10 cellular contexts compared by ENCODE assay signal in genomic region chr19:13133241-13133870, GRCh38. TPM values are rescaled to one million over a fixed set of nuclear protein-coding genes. Genes with fewer than 3 reads are reported as not detected.
DNase-seq lines count a peak whose midpoint lies in the region; ATAC-seq and TF ChIP-seq lines count a peak whose summit lies in the region.
"Had no signal": no experiment of that assay in that cellular context is flagged by ENCODE, and none has a peak within 500 bp of the region (broad histone marks: within the 10 kb centered on the region; RNA-seq: fewer than 3 reads in every experiment).

No MANE protein-coding gene starts in this region.

- no peak for ATAC-seq in CD4-positive, alpha-beta T cell (ENCODE audit: poor library complexity)
- ATAC-seq in IMR-90 (ENCODE audit: low read depth) = no peak
- no peak for ATAC-seq in natural killer cell treated with Interleukin-12 subunit alpha and Interleukin-12 subunit beta and Interleukin-15 and Interleukin-18, amount 100 ng/mL, for 72 hours
- no peak for ATAC-seq in stimulated activated naive B cell treated with anti-CD40 and anti-IgM and Interleukin-4, amounts not matched to agents 10 μg/mL and 1 μg/mL and 100 μg/mL, for 72 hours (replicated peaks)
- ATAC-seq in GM19463 (IDR thresholded peaks at IDR 0.05; ENCODE audit: unreplicated experiment) = no peak
- ATAC-seq in HG03432 (IDR thresholded peaks at IDR 0.05; ENCODE audit: unreplicated experiment) = no peak
- ATAC-seq: right cardiac atrium had no signal

- H3K4me1 Mint-ChIP-seq in CD4-positive, alpha-beta T cell (ENCODE audit: low read depth) = peaks cover 26% of the 10 kb centered on the region
- H3K4me1 Mint-ChIP-seq in natural killer cell treated with Interleukin-12 subunit alpha and Interleukin-12 subunit beta and Interleukin-15 and Interleukin-18, amount 100 ng/mL, for 72 hours (ENCODE audit: low read depth in 2 of 2) = peaks cover 35 to 44% of the 10 kb centered on the region in 2 donors
- peaks cover 19 to 32% of the 10 kb centered on the region in 2 donors for H3K4me1 Mint-ChIP-seq in stimulated activated naive B cell treated with anti-CD40 and anti-IgM and Interleukin-4, amounts not matched to agents 10 μg/mL and 1 μg/mL and 100 μg/mL, for 72 hours

- peaks cover 21 to 92% of the 10 kb centered on the region in 2 experiments; a peak in 3 of 4 replicates for H3K79me1 ChIP-seq in IMR-90 (ENCODE audit: low read depth in 1 of 2, low read length in 2 of 2)

- H2AK9ac ChIP-seq in IMR-90 (replicated peaks; ENCODE audit: low read depth, low read length, poor library complexity) = peak overlapping the region; percentile 42

- peaks cover 30% of the 10 kb centered on the region for H3K9me1 ChIP-seq in IMR-90 (ENCODE audit: insufficient read depth, low read length)

- H3K27me3 Mint-ChIP-seq in CD4-positive, alpha-beta T cell = no peaks in the 10 kb centered on the region
- no peaks in the 10 kb centered on the region for H3K27me3 Mint-ChIP-seq in natural killer cell treated with Interleukin-12 subunit alpha and Interleukin-12 subunit beta and Interleukin-15 and Interleukin-18, amount 100 ng/mL, for 72 hours
- no peaks in the 10 kb centered on the region for H3K27me3 Mint-ChIP-seq in stimulated activated naive B cell treated with anti-CD40 and anti-IgM and Interleukin-4, amounts not matched to agents 10 μg/mL and 1 μg/mL and 100 μg/mL, for 72 hours

- no peak overlapping the region for H2BK20ac ChIP-seq in IMR-90 (ENCODE audit: low read depth, low read length)

- H3K36me3 Mint-ChIP-seq in CD4-positive, alpha-beta T cell (ENCODE audit: low read depth) = peaks cover 28% of the 10 kb centered on the region
- no peaks in the 10 kb centered on the region for H3K36me3 Mint-ChIP-seq in natural killer cell treated with Interleukin-12 subunit alpha and Interleukin-12 subunit beta and Interleukin-15 and Interleukin-18, amount 100 ng/mL, for 72 hours
- H3K36me3 Mint-ChIP-seq in stimulated activated naive B cell treated with anti-CD40 and anti-IgM and Interleukin-4, amounts not matched to agents 10 μg/mL and 1 μg/mL and 100 μg/mL, for 72 hours = peaks cover 39 to 51% of the 10 kb centered on the region in 2 donors

- H4K5ac ChIP-seq in IMR-90 (ENCODE audit: low read depth, low read length) = no peak overlapping the region

- no peaks in the 10 kb centered on the region for H3K9me3 Mint-ChIP-seq in CD4-positive, alpha-beta T cell
- H3K9me3 Mint-ChIP-seq in natural killer cell treated with Interleukin-12 subunit alpha and Interleukin-12 subunit beta and Interleukin-15 and Interleukin-18, amount 100 ng/mL, for 72 hours = no peaks in the 10 kb centered on the region
- no peaks in the 10 kb centered on the region for H3K9me3 Mint-ChIP-seq in stimulated activated naive B cell treated with anti-CD40 and anti-IgM and Interleukin-4, amounts not matched to agents 10 μg/mL and 1 μg/mL and 100 μg/mL, for 72 hours

- no peak overlapping the region for H3K27ac ChIP-seq in CD4-positive, alpha-beta T cell (ENCODE audit: low read depth, low read length)
- H3K27ac ChIP-seq in IMR-90 (ENCODE audit: insufficient read depth, low read length) = no peak overlapping the region

- TF ChIP-seq POLR2A in IMR-90 (IDR thresholded peaks at IDR 0.05; ENCODE audit: low read depth, low read length) = no peak

- no peak overlapping the region for H2BK5ac ChIP-seq in IMR-90 (ENCODE audit: low read depth, low read length, poor library complexity, severe bottlenecking)

- H4K8ac ChIP-seq in IMR-90 (ENCODE audit: low read depth in 2 of 2, low read length in 2 of 2) = no peak overlapping the region

- no peak overlapping the region for H2AK5ac ChIP-seq in IMR-90 (ENCODE audit: low read depth, low read length)

- H3K9me3 ChIP-seq in CD4-positive, alpha-beta T cell (ENCODE audit: control insufficient read depth, low read length) = no peaks in the 10 kb centered on the region
- no peaks in the 10 kb centered on the region for H3K9me3 ChIP-seq in IMR-90 (ENCODE audit: control insufficient read depth, insufficient read depth, low read length)

- TF ChIP-seq RAD21 in IMR-90 (IDR thresholded peaks at IDR 0.05; ENCODE audit: low read length) = no peak

- H3K36me3 ChIP-seq in IMR-90 (ENCODE audit: control insufficient read depth, insufficient read depth, low read length) = peaks cover 34% of the 10 kb centered on the region

- H3K27me3 ChIP-seq in CD4-positive, alpha-beta T cell (ENCODE audit: control insufficient read depth, insufficient read depth, low read length) = no peaks in the 10 kb centered on the region
- no peaks in the 10 kb centered on the region for H3K27me3 ChIP-seq in IMR-90 (ENCODE audit: control insufficient read depth, insufficient read depth, low read length)

- TF ChIP-seq CTCF in CD4-positive, alpha-beta T cell (IDR thresholded peaks at IDR 0.05) = no peak
- TF ChIP-seq CTCF in IMR-90 (conservative IDR thresholded peaks at IDR 0.05; ENCODE audit: low read depth, low read length) = no peak

- H3K23ac ChIP-seq in IMR-90 (ENCODE audit: low read depth, low read length) = no peak overlapping the region

- peaks cover 82% of the 10 kb centered on the region for H4K20me1 ChIP-seq in IMR-90 (ENCODE audit: insufficient read depth, low read length)

- no peak overlapping the region for H3K9ac ChIP-seq in IMR-90 (ENCODE audit: low read depth, low read length)

- H3K4me3 Mint-ChIP-seq in CD4-positive, alpha-beta T cell = no peak overlapping the region
- H3K4me3 Mint-ChIP-seq in natural killer cell treated with Interleukin-12 subunit alpha and Interleukin-12 subunit beta and Interleukin-15 and Interleukin-18, amount 100 ng/mL, for 72 hours = peak overlapping the region; percentile 89
- no peak overlapping the region for H3K4me3 Mint-ChIP-seq in stimulated activated naive B cell treated with anti-CD40 and anti-IgM and Interleukin-4, amounts not matched to agents 10 μg/mL and 1 μg/mL and 100 μg/mL, for 72 hours

- no peak overlapping the region for H3K4me2 ChIP-seq in IMR-90 (ENCODE audit: low read depth, low read length)

- H3K27ac Mint-ChIP-seq in CD4-positive, alpha-beta T cell = peak overlapping the region; percentile 80
- H3K27ac Mint-ChIP-seq in natural killer cell treated with Interleukin-12 subunit alpha and Interleukin-12 subunit beta and Interleukin-15 and Interleukin-18, amount 100 ng/mL, for 72 hours = peak overlapping the region; percentile 91 to 98
- no peak overlapping the region for H3K27ac Mint-ChIP-seq in stimulated activated naive B cell treated with anti-CD40 and anti-IgM and Interleukin-4, amounts not matched to agents 10 μg/mL and 1 μg/mL and 100 μg/mL, for 72 hours

- intact Hi-C loops in CD4-positive, alpha-beta T cell (cut with DNase I, micrococcal nuclease) = no loop called here
- intact Hi-C loops in IMR-90 (cut with micrococcal nuclease) = no loop called here

- dilution Hi-C loops in IMR-90 (cut with HindIII; ENCODE audit: low sequenced_read_pairs, unreplicated experiment) = no loop called here

- no peak for DNase-seq in CD4-positive, alpha-beta T cell
- DNase-seq in IMR-90 (no peak), dermis microvascular lymphatic vessel endothelial cell (ENCODE audit: low read depth in 2 of 2) (peak; percentile 88 to 95)
- DNase-seq in natural killer cell treated with Interleukin-12 subunit alpha and Interleukin-12 subunit beta and Interleukin-15 and Interleukin-18, amount 100 ng/mL, for 72 hours (ENCODE audit: low spot score) = no peak
- DNase-seq in stimulated activated naive B cell treated with anti-CD40 and anti-IgM and Interleukin-4, amounts not matched to agents 10 μg/mL and 1 μg/mL and 100 μg/mL, for 72 hours = no peak
- DNase-seq: right cardiac atrium had no signal

- no peak overlapping the region for H3K56ac ChIP-seq in IMR-90 (ENCODE audit: extremely low read depth, insufficient read depth, low read length)

- whole genome bisulfite sequencing in IMR-90 (ENCODE audit: extremely low coverage in 2 of 2, insufficient read length in 1 of 2), 2 experiments = no CpG with 5 or more reads among the region's 12 CpGs

- CTCF ChIA-PET in CD4-positive, alpha-beta T cell (lab: Charles Lee) = interaction anchor here (0.9 to 1.6 kb wide), 4 partner anchors 17 to 62 kb away, joined by 3 to 7 read pairs (median 4); partner anchors contain the start of genes IER2 and STX10
- CTCF ChIA-PET in IMR-90 (lab: Yijun Ruan, JAX) = interaction anchor here (0.6 kb wide), 1 partner anchor 614 kb away, joined by 3 read pairs; a partner anchor contains a TSS

- no peak overlapping the region for H2AFZ ChIP-seq in IMR-90 (replicated peaks; ENCODE audit: low read length, poor library complexity)

- POLR2A ChIA-PET in CD4-positive, alpha-beta T cell (lab: Charles Lee) = interaction anchor here (0.9 kb wide), 1 partner anchor 34 kb away, joined by 3 read pairs; no protein-coding TSS in a partner anchor
- POLR2A ChIA-PET in IMR-90 (lab: Charles Lee; ENCODE audit: unreplicated experiment) = no interaction called here

- no peak overlapping the region for H3K4me3 ChIP-seq in IMR-90 (ENCODE audit: insufficient read depth, low read depth, low read length)

- H3K4me1 ChIP-seq in IMR-90 (ENCODE audit: control insufficient read depth, insufficient read depth, low read length) = peaks cover 13% of the 10 kb centered on the region; the same call in 1 of the 2 replicates

- no peak overlapping the region for H2BK15ac ChIP-seq in IMR-90 (ENCODE audit: low read depth, low read length)

- no peak overlapping the region for H3K18ac ChIP-seq in IMR-90 (ENCODE audit: low read depth, low read length)

- no peak overlapping the region for H4K91ac ChIP-seq in IMR-90 (ENCODE audit: insufficient read depth, low read depth, low read length)

- no peak overlapping the region for H2BK120ac ChIP-seq in IMR-90 (ENCODE audit: low read depth, low read length)

- in situ Hi-C loops in IMR-90 (cut with MboI; ENCODE audit: low sequenced_read_pairs) = no loop called here

- H3K14ac ChIP-seq in IMR-90 (replicated peaks; ENCODE audit: low read depth, low read length) = 0 out of 2 replicates have a peak overlapping the region, but pooled peaks have one; percentile 10

- no peak overlapping the region for H3K4ac ChIP-seq in IMR-90 (ENCODE audit: low read depth, low read length)

- BruUV-seq in IMR-90 (replicated peaks; lab: Mats Ljungman, UMichigan) = no TSS peak

RNA-seq across cellular contexts. Expression of gene NACC1, which starts 15.3 kb away (rescaled TPM):
- total RNA-seq in CD4-positive, alpha-beta T cell = 10 to 100 TPM; 13.0 to 13.5 TPM
- 42.5 and 56.7 TPM in 2 replicates for total RNA-seq in IMR-90 (2012; rRNA removed)
- 181 and 243 TPM in 2 replicates for polyA plus RNA-seq in IMR-90 (2012; rRNA removed)
- polyA plus RNA-seq in IMR-90 (2012; cell fraction: cytosol; rRNA removed) = 122 and 198 TPM in 2 replicates
- 98.8 and 265 TPM in 2 replicates for polyA plus RNA-seq in IMR-90 (2012; cell fraction: nucleus; rRNA removed; ENCODE audit: low replicate concordance)
- total RNA-seq in dermis microvascular lymphatic vessel endothelial cell = 36.2 and 46.7 TPM in 2 replicates
- 100 to 1,000 TPM; 129 to 138 TPM for total RNA-seq in natural killer cell treated with Interleukin-12 subunit alpha and Interleukin-12 subunit beta and Interleukin-15 and Interleukin-18, amount 100 ng/mL, for 72 hours

RNA-seq across cellular contexts. Expression of gene TRMT1, which starts 16.8 kb away (rescaled TPM):
- 10 to 100 TPM; 60.5 to 63.4 TPM for total RNA-seq in CD4-positive, alpha-beta T cell
- total RNA-seq in IMR-90 (2012; rRNA removed) = 23.3 and 28.3 TPM in 2 replicates
- polyA plus RNA-seq in IMR-90 (2012; rRNA removed) = 56.0 and 62.1 TPM in 2 replicates
- polyA plus RNA-seq in IMR-90 (2012; cell fraction: cytosol; rRNA removed) = 30.8 and 37.2 TPM in 2 replicates
- polyA plus RNA-seq in IMR-90 (2012; cell fraction: nucleus; rRNA removed; ENCODE audit: low replicate concordance) = 280 and 687 TPM in 2 replicates
- total RNA-seq in dermis microvascular lymphatic vessel endothelial cell = 20.3 and 26.2 TPM in 2 replicates
- 100 to 1,000 TPM in 1 of 2 donors, 10 to 100 TPM in 1; 54.6 to 120 TPM for total RNA-seq in natural killer cell treated with Interleukin-12 subunit alpha and Interleukin-12 subunit beta and Interleukin-15 and Interleukin-18, amount 100 ng/mL, for 72 hours

RNA-seq across cellular contexts. Expression of gene STX10, which starts 16.8 kb away (rescaled TPM):
- 10 to 100 TPM; 40.9 to 43.9 TPM for total RNA-seq in CD4-positive, alpha-beta T cell
- 64.9 and 76.7 TPM in 2 replicates for total RNA-seq in IMR-90 (2012; rRNA removed)
- polyA plus RNA-seq in IMR-90 (2012; rRNA removed) = 77.9 and 82.0 TPM in 2 replicates
- 83.2 and 104 TPM in 2 replicates for polyA plus RNA-seq in IMR-90 (2012; cell fraction: cytosol; rRNA removed)
- polyA plus RNA-seq in IMR-90 (2012; cell fraction: nucleus; rRNA removed; ENCODE audit: low replicate concordance) = 242 and 318 TPM in 2 replicates
- 57.1 and 62.4 TPM in 2 replicates for total RNA-seq in dermis microvascular lymphatic vessel endothelial cell
- total RNA-seq in natural killer cell treated with Interleukin-12 subunit alpha and Interleukin-12 subunit beta and Interleukin-15 and Interleukin-18, amount 100 ng/mL, for 72 hours = 10 to 100 TPM; 48.1 to 62.5 TPM

RNA-seq across cellular contexts. Expression of gene IER2, which starts 16.9 kb away (rescaled TPM):
- total RNA-seq in CD4-positive, alpha-beta T cell = 100 to 1,000 TPM; 254 to 255 TPM
- total RNA-seq in IMR-90 (2012; rRNA removed) (7.7 and 17.5 TPM in 2 replicates), dermis microvascular lymphatic vessel endothelial cell (18.6 and 31.1 TPM in 2 replicates)
- polyA plus RNA-seq in IMR-90 (2012; rRNA removed) = 99.4 and 102 TPM in 2 replicates
- polyA plus RNA-seq in IMR-90 (2012; cell fraction: cytosol; rRNA removed) = 235 and 278 TPM in 2 replicates
- polyA plus RNA-seq in IMR-90 (2012; cell fraction: nucleus; rRNA removed; ENCODE audit: low replicate concordance) = 283 and 529 TPM in 2 replicates
- total RNA-seq in natural killer cell treated with Interleukin-12 subunit alpha and Interleukin-12 subunit beta and Interleukin-15 and Interleukin-18, amount 100 ng/mL, for 72 hours = 100 to 1,000 TPM; 106 to 117 TPM

RNA-seq across cellular contexts. Expression of gene LYL1, which starts 30.7 kb away (rescaled TPM):
- 1 to 10 TPM; 1.9 to 2.1 TPM for total RNA-seq in CD4-positive, alpha-beta T cell
- total RNA-seq in IMR-90 (2012; rRNA removed) = 0.28 and 0.36 TPM in 2 replicates
- polyA plus RNA-seq in IMR-90 (2012; rRNA removed) = 0.39 and 0.63 TPM in 2 replicates
- polyA plus RNA-seq in IMR-90 (2012; cell fraction: cytosol; rRNA removed) = 0.17 and 0.64 TPM in 2 replicates
- polyA plus RNA-seq in IMR-90 (2012; cell fraction: nucleus; rRNA removed; ENCODE audit: low replicate concordance) = 0.56 and 1.4 TPM in 2 replicates
- 25.4 and 43.5 TPM in 2 replicates for total RNA-seq in dermis microvascular lymphatic vessel endothelial cell
- total RNA-seq in natural killer cell treated with Interleukin-12 subunit alpha and Interleukin-12 subunit beta and Interleukin-15 and Interleukin-18, amount 100 ng/mL, for 72 hours = 1 to 10 TPM in 1 of 2 donors, under 1 TPM in 1; 0.86 to 1.4 TPM
- total RNA-seq: G401, HT1080 had no signal

Comparison
In these comparisons a context has a peak if more than half of its experiments do, and no peak if none do; other contexts are left out.
1. DNase-seq: peak in dermis microvascular lymphatic vessel endothelial cell (2 of 2); none in CD4-positive, alpha-beta T cell (0 of 10), IMR-90 (single experiment), natural killer cell treated with Interleukin-12 subunit alpha and Interleukin-12 subunit beta and Interleukin-15 and Interleukin-18, amount 100 ng/mL, for 72 hours (single experiment) and stimulated activated naive B cell treated with anti-CD40 and anti-IgM and Interleukin-4, amounts not matched to agents 10 μg/mL and 1 μg/mL and 100 μg/mL, for 72 hours (single experiment).